In the genomic region with DNA sequence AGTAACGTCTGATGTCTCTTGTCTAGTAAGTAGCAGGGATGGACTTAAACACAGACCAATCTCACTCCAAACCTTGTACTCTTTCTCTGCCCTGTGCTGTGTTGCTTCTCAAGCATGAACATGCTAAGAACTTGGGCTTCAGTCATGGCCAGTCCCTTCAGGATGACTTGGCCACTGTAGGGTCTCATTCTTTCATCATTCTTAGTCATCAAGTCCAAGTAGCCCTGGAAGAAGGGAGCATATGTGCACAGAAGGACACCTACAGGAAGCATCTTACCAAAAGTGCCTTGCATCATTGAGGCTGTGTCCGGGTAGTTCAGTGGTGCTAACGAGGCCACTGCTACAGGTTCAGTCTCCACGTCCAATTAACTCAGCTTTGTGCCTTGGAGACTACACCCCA, we compare ENCODE assay signal across 17 cellular contexts.
DNase-seq lines count a peak whose midpoint lies in the region; ATAC-seq, FAIRE-seq and TF ChIP-seq lines count a peak whose summit lies in the region.
"Had no signal": no experiment of that assay in that cellular context is flagged by ENCODE, and none has a peak within 500 bp of the region (broad histone marks: within the 10 kb centered on the region; RNA-seq: fewer than 3 reads in every experiment).

No MANE protein-coding gene starts in this region.

- WGBS in H9 (ENCODE audit: extremely low coverage, insufficient read length, low lambda C conversion rate), result no CpG with 5 or more reads among the region's 4 CpGs
- WGBS in K562 (ENCODE audit: insufficient coverage, low coverage, missing lambda C conversion rate), result 85% methylated on average over 4 of the region's 4 CpGs
- 82% methylated on average over 4 of the region's 4 CpGs for WGBS in esophagus, 2 donors

- no peak overlapping the region for H2BK120ac ChIP-seq in H9 (ENCODE audit: low read depth, low read length, poor library complexity, severe bottlenecking)

- peak overlapping the region; percentile 2 for H3K18ac ChIP-seq in H9 (ENCODE audit: insufficient read length, low read depth, low read length)

- in situ Hi-C loops in K562 (cut with MboI), result no loop called here

- TF ChIP-seq POLR2A in K562 (conservative IDR thresholded peaks at IDR 0.05), result no peak

- H2BK12ac ChIP-seq in H9 (ENCODE audit: insufficient read length, low read depth, low read length), result no peak overlapping the region

- H3K4me2 ChIP-seq in H9 (ENCODE audit: insufficient read depth, insufficient read length, low read length) (no peak overlapping the region), K562 (ENCODE audit: insufficient read depth, low read length) (no peak overlapping the region), keratinocyte (ENCODE audit: control insufficient read depth, extremely low read depth, insufficient read depth, low read depth, low read length) (no peak overlapping the region)
- H3K4me2 ChIP-seq: A549 had no signal

- no peaks in the 10 kb centered on the region for H3K79me1 ChIP-seq in H9 (ENCODE audit: insufficient read depth, low read depth, low read length, poor library complexity, severe bottlenecking)

- H3K36me3 ChIP-seq in K562 (ENCODE audit: control insufficient read depth, insufficient read depth, low read length) (no peaks in the 10 kb centered on the region; the same call in 2 of the 3 replicates), esophagus (ENCODE audit: control insufficient read depth in 2 of 2, insufficient read depth in 2 of 2, low read length in 1 of 2) (no peaks in the 10 kb centered on the region), keratinocyte (ENCODE audit: control insufficient read depth in 2 of 2, extremely low read depth in 1 of 2, insufficient read depth in 2 of 2, low read length in 2 of 2) (peaks cover 4 to 7% of the 10 kb centered on the region in 2 experiments), lower lobe of right lung (no peaks in the 10 kb centered on the region)
- H3K36me3 ChIP-seq: BE2C had no signal

- POLR2A ChIA-PET in K562 (lab: Yijun Ruan, JAX), result interaction anchor here (0.6 to 0.7 kb wide), 2 partner anchors 13 to 172 kb away, joined by 3 to 4 read pairs; no protein-coding TSS in a partner anchor

- H3K9me1 ChIP-seq in K562 (ENCODE audit: control insufficient read depth, insufficient read depth, low read length), result no peaks in the 10 kb centered on the region
- no peaks in the 10 kb centered on the region for H3K9me1 ChIP-seq in keratinocyte (ENCODE audit: control insufficient read depth, extremely low read depth, insufficient read depth, low read length)

- H3K79me2 ChIP-seq in H9 (ENCODE audit: insufficient read depth, low read length) (no peaks in the 10 kb centered on the region), K562 (ENCODE audit: control insufficient read depth, insufficient read depth, low read length) (no peaks in the 10 kb centered on the region), keratinocyte (ENCODE audit: control insufficient read depth, insufficient read depth, low read length) (no peaks in the 10 kb centered on the region)

- TF ChIP-seq EP300 in K562 (IDR thresholded peaks at IDR 0.05; ENCODE audit: low read length), result no peak

- H4K91ac ChIP-seq in H9 (ENCODE audit: insufficient read length, low read depth, low read length), result no peak overlapping the region

- ATAC-seq in K562 (no peak), lower lobe of right lung (no peak)
- ATAC-seq: A549 had no signal

- CTCF ChIA-PET in K562 (lab: Yijun Ruan, JAX; ENCODE audit: low intra/inter-chr PET ratio), result no interaction called here

- intact Hi-C loops in K562 (cut with micrococcal nuclease), result no loop called here
- intact Hi-C loops in lower lobe of right lung (cut with DNase I), result no loop called here

- H2BK15ac ChIP-seq in H9 (ENCODE audit: low read depth, low read length), result no peak overlapping the region

- BruUV-seq in K562 (replicated peaks; lab: Mats Ljungman, UMichigan), result no TSS peak

- DNase-seq in H9 (no peak), K562 (ENCODE audit: extremely low read depth in 1 of 4, low spot score in 3 of 4) (no peak), keratinocyte (ENCODE audit: low read depth, low spot score) (no peak), NCI-H2171 (lab: John Stamatoyannopoulos, UW) (no peak), lower lobe of right lung (no peak), epidermal melanocyte (ENCODE audit: insufficient read length, low spot score) (no peak), A172 (ENCODE audit: low spot score) (no peak)
- DNase-seq: BE2C; CD4-positive, alpha-beta memory T cell; DMS79 treated with DMSO at 0.1 percent for 48 hours; EL; GDM1; H7 had no signal

- H4K8ac ChIP-seq in H9 (replicated peaks; ENCODE audit: insufficient read length, low read depth, low read length), result no peak overlapping the region

- H3K23me2 ChIP-seq in H9 (ENCODE audit: insufficient read length, low read depth, low read length, poor library complexity, severe bottlenecking), result no peaks in the 10 kb centered on the region

- H2BK20ac ChIP-seq in H9 (ENCODE audit: low read depth, low read length, poor library complexity, severe bottlenecking), result no peak overlapping the region

- no peak overlapping the region for H2BK5ac ChIP-seq in H9 (ENCODE audit: insufficient read length, low read length)

- H3K9me3 ChIP-seq in H9 (ENCODE audit: control insufficient read depth, low read depth, low read length) (no peaks in the 10 kb centered on the region), K562 (replicated peaks; ENCODE audit: control insufficient read depth, insufficient read depth, low read depth, low read length) (no peaks in the 10 kb centered on the region), esophagus (ENCODE audit: control insufficient read depth in 2 of 2, insufficient read depth in 1 of 2, low read depth in 1 of 2, low read length in 1 of 2) (no peaks in the 10 kb centered on the region), keratinocyte (ENCODE audit: control insufficient read depth, low read depth, low read length) (no peaks in the 10 kb centered on the region), lower lobe of right lung (no peaks in the 10 kb centered on the region)
- H3K9me3 ChIP-seq: A549, BE2C had no signal

- no peak overlapping the region for H4K5ac ChIP-seq in H9 (ENCODE audit: insufficient read length, low read depth, low read length)

- TF ChIP-seq CTCF in H9 (conservative IDR thresholded peaks at IDR 0.05) (no peak), K562 (IDR thresholded peaks at IDR 0.05 in 2 of 3, conservative IDR thresholded peaks at IDR 0.05 in 1 of 3; ENCODE audit: insufficient read depth in 2 of 3, low read depth in 1 of 3, low read length in 3 of 3) (no peak), keratinocyte (optimal IDR thresholded peaks at IDR 0.05 in 1 of 3, IDR thresholded peaks at IDR 0.05 in 1 of 3, conservative IDR thresholded peaks at IDR 0.05 in 1 of 3; ENCODE audit: extremely low read depth in 1 of 3, insufficient read depth in 2 of 3, low read length in 3 of 3) (no peak), lower lobe of right lung (IDR thresholded peaks at IDR 0.05) (no peak)

- H3K4me1 Mint-ChIP-seq in H9, result peaks cover 13 to 22% of the 10 kb centered on the region in 2 experiments

- dilution Hi-C loops in keratinocyte (cut with MboI; ENCODE audit: extremely low pct_ligation_motif_present, low sequenced_read_pairs), result no loop called here

- H3K27ac ChIP-seq in H9 (ENCODE audit: insufficient read length, low read depth, low read length) (no peak overlapping the region), K562 (ENCODE audit: extremely low read depth, low read depth, low read length) (no peak overlapping the region), esophagus (ENCODE audit: low read depth in 2 of 2, low read length in 1 of 2) (peak overlapping the region; percentile 5 to 87), keratinocyte (ENCODE audit: control insufficient read depth, insufficient read depth, low read length) (peak overlapping the region; percentile 21), lower lobe of right lung (no peak overlapping the region)
- H3K27ac ChIP-seq: A549, C4-2B, HL-60 had no signal

- H3K27me3 ChIP-seq in H9 (ENCODE audit: insufficient read depth, low read length) (no peaks in the 10 kb centered on the region), K562 (ENCODE audit: control insufficient read depth in 2 of 2, insufficient read depth in 2 of 2, low read length in 2 of 2) (no peaks in the 10 kb centered on the region), esophagus (ENCODE audit: control insufficient read depth in 1 of 2, insufficient read depth in 2 of 2, low read length in 2 of 2) (no peaks in the 10 kb centered on the region), keratinocyte (ENCODE audit: control insufficient read depth, extremely low read depth, insufficient read depth, low read length) (no peaks in the 10 kb centered on the region), lower lobe of right lung (ENCODE audit: low read depth) (no peaks in the 10 kb centered on the region)
- H3K27me3 ChIP-seq: BE2C had no signal

- H3K4me3 ChIP-seq in K562 (no peak overlapping the region), esophagus (ENCODE audit: low read depth in 1 of 2, low read length in 2 of 2) (no peak overlapping the region), keratinocyte (ENCODE audit: control insufficient read depth in 2 of 3, extremely low read depth in 1 of 3, insufficient read depth in 2 of 3, low read depth in 1 of 3, low read length in 3 of 3) (no peak overlapping the region), lower lobe of right lung (no peak overlapping the region)
- H3K4me3 ChIP-seq: A549 had no signal

- FAIRE-seq in K562 (lab: Jason Lieb, UNC) (no peak), keratinocyte (lab: Jason Lieb, UNC) (peak; percentile 51)
- FAIRE-seq: A549 had no signal

- no peak overlapping the region for H2AFZ ChIP-seq in H9 (ENCODE audit: low read length)
- no peak overlapping the region for H2AFZ ChIP-seq in K562 (ENCODE audit: low read depth, low read length)
- no peak overlapping the region for H2AFZ ChIP-seq in keratinocyte (ENCODE audit: control insufficient read depth, low read length)

- no peak overlapping the region for H3K4me3 Mint-ChIP-seq in H9
- H3K4me3 Mint-ChIP-seq: CD4-positive, alpha-beta memory T cell had no signal

- no peaks in the 10 kb centered on the region for H3K36me3 Mint-ChIP-seq in H9 (ENCODE audit: insufficient read depth in 1 of 3, low read depth in 3 of 3)

- H3T11ph ChIP-seq in H9 (ENCODE audit: low read length), result no peak overlapping the region

- H3K56ac ChIP-seq in H9 (ENCODE audit: insufficient read length, low read depth, low read length), result no peak overlapping the region

- no peak overlapping the region for H3K4ac ChIP-seq in H9 (ENCODE audit: low read depth, low read length)

- TF ChIP-seq RAD21 in K562 (CRISPR knock-in tag; conservative IDR thresholded peaks at IDR 0.05 in 1 of 2, IDR thresholded peaks at IDR 0.05 in 1 of 2), result no peak

- no peak overlapping the region; a peak in 1 of 7 replicates for H3K27ac Mint-ChIP-seq in H9

- no peaks in the 10 kb centered on the region for H4K20me1 ChIP-seq in H9 (ENCODE audit: control insufficient read depth, insufficient read depth, insufficient read length)
- H4K20me1 ChIP-seq in K562 (replicated peaks; ENCODE audit: control insufficient read depth, insufficient read depth, low read length), result no peaks in the 10 kb centered on the region
- no peaks in the 10 kb centered on the region for H4K20me1 ChIP-seq in keratinocyte (ENCODE audit: control insufficient read depth, extremely low read depth, insufficient read depth, low read length)

- H3K9ac ChIP-seq in H9 (ENCODE audit: extremely low read depth, insufficient read length, low read length) (no peak overlapping the region), K562 (ENCODE audit: insufficient read depth in 1 of 2, low read depth in 2 of 2, low read length in 2 of 2) (no peak overlapping the region), keratinocyte (ENCODE audit: control insufficient read depth, extremely low read depth, insufficient read depth, low read length) (no peak overlapping the region)

- H3K4me1 ChIP-seq in H9 (ENCODE audit: insufficient read depth, low read length) (no peaks in the 10 kb centered on the region), K562 (replicated peaks in 1 of 2; ENCODE audit: control insufficient read depth in 2 of 2, insufficient read depth in 2 of 2, low read length in 2 of 2) (no peaks in the 10 kb centered on the region), esophagus (ENCODE audit: control insufficient read depth in 2 of 2, insufficient read depth in 2 of 2, low read length in 1 of 2) (peaks cover 0 to 10% of the 10 kb centered on the region in 2 donors), keratinocyte (ENCODE audit: control insufficient read depth, extremely low read depth, insufficient read depth, low read length) (peaks cover 54% of the 10 kb centered on the region), lower lobe of right lung (no peaks in the 10 kb centered on the region)
- H3K4me1 ChIP-seq: A549, BE2C had no signal

- no peak overlapping the region for H2AK5ac ChIP-seq in H9 (ENCODE audit: insufficient read length, low read length)

- no peaks in the 10 kb centered on the region for H3K27me3 Mint-ChIP-seq in H9 (ENCODE audit: low read depth)
- H3K27me3 Mint-ChIP-seq: CD4-positive, alpha-beta memory T cell had no signal

- no peaks in the 10 kb centered on the region for H3K9me3 Mint-ChIP-seq in H9
- H3K9me3 Mint-ChIP-seq: CD4-positive, alpha-beta memory T cell had no signal

- H3K23ac ChIP-seq in H9 (ENCODE audit: insufficient read length, low read depth, low read length), result no peak overlapping the region

- H3K14ac ChIP-seq in H9 (ENCODE audit: insufficient read depth, low read length), result no peak overlapping the region

Comparison
In these comparisons a context has a peak if more than half of its experiments do, and no peak if none do; other contexts are left out.
1. H3K27ac ChIP-seq: peak in esophagus (2 of 2) and keratinocyte (single experiment); none in H9 (single experiment), K562 (single experiment) and lower lobe of right lung (single experiment).